In the genomic region with DNA sequence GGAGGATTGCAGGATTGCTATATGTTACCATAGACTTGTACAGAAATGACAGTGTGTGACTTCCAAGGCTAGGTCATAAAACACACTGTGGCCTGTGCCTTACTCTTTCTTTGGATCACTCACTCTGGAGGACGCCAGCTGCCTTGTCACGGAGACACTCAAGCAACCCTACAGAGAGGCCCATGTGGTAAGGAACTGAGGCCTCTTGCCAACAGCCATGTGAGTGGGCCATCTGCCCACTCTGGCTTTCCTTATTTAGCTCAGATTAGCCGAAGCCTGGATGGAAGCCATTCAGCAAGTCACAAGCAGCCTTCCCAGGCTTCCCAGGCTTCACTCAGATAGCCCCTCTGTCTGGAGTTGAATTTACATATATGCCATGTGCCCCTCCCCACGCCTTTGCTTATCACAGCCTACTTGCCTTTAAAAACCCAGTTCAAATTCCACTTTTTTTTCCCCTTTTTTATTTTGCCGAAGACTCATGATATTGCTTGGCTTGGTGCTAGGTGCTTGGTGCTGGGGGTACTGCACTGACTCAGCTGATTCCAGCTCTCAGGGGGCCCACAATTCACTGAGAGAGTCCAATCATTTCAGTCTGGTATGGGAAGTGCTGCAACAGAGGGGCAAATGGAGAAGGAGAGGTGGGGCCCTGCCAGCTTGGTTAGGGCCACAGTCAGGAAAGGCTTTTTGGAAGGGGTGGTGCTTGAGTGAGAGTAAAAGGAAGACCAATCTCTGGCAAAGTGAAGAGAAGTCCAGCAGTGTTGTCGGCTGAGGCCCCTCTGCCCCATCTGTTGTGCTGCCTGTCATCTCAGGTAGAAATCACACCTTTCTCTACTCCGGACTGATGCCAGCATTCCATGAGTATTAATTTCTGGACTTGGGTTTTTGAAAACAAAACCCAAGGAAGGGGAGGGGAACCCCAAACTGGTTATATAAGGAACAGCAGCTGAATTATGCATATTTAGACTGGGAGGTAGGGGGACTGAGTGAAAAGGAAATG, we compare ENCODE assay signal across 11 cellular contexts. TPM values are rescaled to one million over a fixed set of nuclear protein-coding genes. Genes with fewer than 3 reads are reported as not detected.
DNase-seq lines count a peak whose midpoint lies in the region; ATAC-seq and FAIRE-seq lines count a peak whose summit lies in the region.
"Had no signal": no experiment of that assay in that cellular context is flagged by ENCODE, and none has a peak within 500 bp of the region (broad histone marks: within the 10 kb centered on the region; RNA-seq: fewer than 3 reads in every experiment).

No MANE protein-coding gene starts in this region.

- intact Hi-C loops in posterior cingulate gyrus (cut with DNase I): no loop called here

- no peak for FAIRE-seq in frontal cortex (lab: Jason Lieb, UNC)
- FAIRE-seq: urothelium cell line had no signal

- no peak for ATAC-seq in GM19351 (IDR thresholded peaks at IDR 0.05; ENCODE audit: unreplicated experiment)
- ATAC-seq in GM18870 (IDR thresholded peaks at IDR 0.05; ENCODE audit: unreplicated experiment): no peak

- DNase-seq in CD1c-positive myeloid dendritic cell (ENCODE audit: extremely low spot score): peak; percentile 33
- peak; percentile 15 for DNase-seq in RPMI8226
- DNase-seq in frontal cortex (ENCODE audit: low spot score in 2 of 2): peak; percentile 53 to 60
- DNase-seq in posterior cingulate gyrus: peak; percentile 43 to 94 (median 72)
- no peak for DNase-seq in activated CD8-positive, alpha-beta memory T cell treated with anti-CD3 and anti-CD28 coated beads, Interleukin-2, amount 50 U/mL, for 48 hours
- no peak for DNase-seq in NOMO-1 treated with dmso at 0.1 percent for 144 hours (lab: John Stamatoyannopoulos, UW; ENCODE audit: unreplicated experiment)
- DNase-seq: activated naive CD4-positive, alpha-beta T cell treated with anti-CD3 and anti-CD28 coated beads for 36 hours; naive B cell had no signal

RNA-seq across cellular contexts. Expression of gene P4HA3, which starts 14.5 kb away (rescaled TPM):
- total RNA-seq in frontal cortex: 0.41 TPM
- total RNA-seq: activated naive CD4-positive, alpha-beta T cell treated with anti-CD3 and anti-CD28 coated beads for 36 hours had no signal

Comparison
In these comparisons a context has a peak if more than half of its experiments do, and no peak if none do; other contexts are left out.
1. DNase-seq: peak in CD1c-positive myeloid dendritic cell (single experiment), RPMI8226 (single experiment), frontal cortex (2 of 2) and posterior cingulate gyrus (10 of 10); none in activated CD8-positive, alpha-beta memory T cell treated with anti-CD3 and anti-CD28 coated beads, Interleukin-2, amount 50 U/mL, for 48 hours (single experiment) and NOMO-1 treated with dmso at 0.1 percent for 144 hours (single experiment).